In the genomic region with DNA sequence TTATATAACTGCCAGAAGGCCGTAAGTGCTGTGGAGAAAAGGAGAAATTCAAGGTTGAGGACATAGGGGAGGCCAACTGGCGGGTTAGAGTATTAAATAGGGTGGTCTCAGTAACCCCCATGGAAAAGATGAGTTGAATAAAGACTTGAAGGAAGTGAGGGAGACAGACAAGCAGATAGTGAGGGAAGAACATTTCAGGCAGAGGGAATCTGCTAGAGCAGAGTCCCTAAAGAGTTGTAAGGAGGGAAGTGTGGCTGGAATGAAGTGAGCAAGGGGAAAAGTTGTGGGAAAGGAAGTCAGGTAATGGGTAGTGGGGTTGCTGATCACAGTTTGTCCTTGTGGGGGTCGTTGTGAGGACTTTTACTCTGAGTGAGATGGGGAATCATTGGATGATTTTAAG, we compare ENCODE assay signal across 8 cellular contexts. TPM values are rescaled to one million over a fixed set of nuclear protein-coding genes. Genes with fewer than 3 reads are reported as not detected.
DNase-seq lines count a peak whose midpoint lies in the region; ATAC-seq and TF ChIP-seq lines count a peak whose summit lies in the region.

No MANE protein-coding gene starts in this region.

- H2AFZ ChIP-seq in H9 (ENCODE audit: low read length): no peak overlapping the region

- ATAC-seq in GM21737 (IDR thresholded peaks at IDR 0.05; ENCODE audit: unreplicated experiment): no peak

- intact Hi-C loops in activated CD4-positive, alpha-beta memory T cell treated with anti-CD3 and anti-CD28 coated beads for 36 hours (cut with micrococcal nuclease): loop anchor here (1.0 to 5.0 kb wide), 3 partner anchors 61 to 96 kb away; partner anchors contain the start of genes RGL2, TAPBP and ZBTB9

- H3K4me3 ChIP-seq in AG09309 (ENCODE audit: control insufficient read depth, low read depth, low read length) (peak overlapping the region; percentile 90), iPS-18c (ENCODE audit: insufficient read depth, low read depth, low read length) (peak overlapping the region; percentile 94; the same call in 1 of the 2 replicates)

- no peak overlapping the region for H2BK120ac ChIP-seq in H9 (ENCODE audit: low read depth, low read length, poor library complexity, severe bottlenecking)

- WGBS in H9 (ENCODE audit: extremely low coverage, insufficient read length, low lambda C conversion rate): no CpG with 5 or more reads among the region's 3 CpGs

- peaks cover 10% of the 10 kb centered on the region for H3K23me2 ChIP-seq in H9 (ENCODE audit: insufficient read length, low read depth, low read length, poor library complexity, severe bottlenecking)

- H3K9me3 ChIP-seq in H9 (ENCODE audit: control insufficient read depth, low read depth, low read length): no peaks in the 10 kb centered on the region
- H3K9me3 ChIP-seq in iPS-18c (ENCODE audit: control insufficient read depth, insufficient read depth, low read length): no peaks in the 10 kb centered on the region

- H3K4ac ChIP-seq in H9 (ENCODE audit: low read depth, low read length): no peak overlapping the region

- H3K79me1 ChIP-seq in H9 (ENCODE audit: insufficient read depth, low read depth, low read length, poor library complexity, severe bottlenecking): peaks cover 8% of the 10 kb centered on the region

- peaks cover 13 to 22% (median 19%) of the 10 kb centered on the region in 3 experiments; a peak in 6 of 7 replicates for H3K36me3 Mint-ChIP-seq in H9 (ENCODE audit: insufficient read depth in 1 of 3, low read depth in 3 of 3)
- peaks cover 32% of the 10 kb centered on the region for H3K36me3 Mint-ChIP-seq in activated CD4-positive, alpha-beta memory T cell treated with anti-CD3 and anti-CD28 coated beads for 36 hours

- CTCF ChIA-PET in activated CD4-positive, alpha-beta memory T cell treated with anti-CD3 and anti-CD28 coated beads for 36 hours (lab: Charles Lee): interaction anchor here (1.3 kb wide), 1 partner anchor 75 kb away, joined by 4 read pairs; the partner anchor contains the start of gene ZBTB22

- H3K27me3 Mint-ChIP-seq in H9 (ENCODE audit: low read depth): no peaks in the 10 kb centered on the region
- H3K27me3 Mint-ChIP-seq in activated CD4-positive, alpha-beta memory T cell treated with anti-CD3 and anti-CD28 coated beads for 36 hours: no peaks in the 10 kb centered on the region

- peaks cover 2% of the 10 kb centered on the region; the same call in 1 of the 2 replicates for H3K4me1 ChIP-seq in H9 (ENCODE audit: insufficient read depth, low read length)

- no peak overlapping the region for H3K27ac ChIP-seq in H9 (ENCODE audit: insufficient read length, low read depth, low read length)

- no peak overlapping the region for H4K91ac ChIP-seq in H9 (ENCODE audit: insufficient read length, low read depth, low read length)

- H3K18ac ChIP-seq in H9 (ENCODE audit: insufficient read length, low read depth, low read length): no peak overlapping the region

- peak overlapping the region in 1 of 3 experiments; percentile 77; a peak in 4 of 7 replicates for H3K27ac Mint-ChIP-seq in H9
- peak overlapping the region; percentile 95 for H3K27ac Mint-ChIP-seq in activated CD4-positive, alpha-beta memory T cell treated with anti-CD3 and anti-CD28 coated beads for 36 hours

- H2BK15ac ChIP-seq in H9 (ENCODE audit: low read depth, low read length): no peak overlapping the region

- no peak overlapping the region for H4K8ac ChIP-seq in H9 (replicated peaks; ENCODE audit: insufficient read length, low read depth, low read length)

- H3K4me2 ChIP-seq in H9 (ENCODE audit: insufficient read depth, insufficient read length, low read length): peak overlapping the region; percentile 88

- H2AK5ac ChIP-seq in H9 (ENCODE audit: insufficient read length, low read length): no peak overlapping the region

- no peak overlapping the region for H4K5ac ChIP-seq in H9 (ENCODE audit: insufficient read length, low read depth, low read length)

- H3K4me1 Mint-ChIP-seq in H9: peaks cover 34 to 36% of the 10 kb centered on the region in 2 experiments
- H3K4me1 Mint-ChIP-seq in activated CD4-positive, alpha-beta memory T cell treated with anti-CD3 and anti-CD28 coated beads for 36 hours (ENCODE audit: low read depth): peaks cover 38% of the 10 kb centered on the region

- no peak overlapping the region for H2BK5ac ChIP-seq in H9 (ENCODE audit: insufficient read length, low read length)

- no peak overlapping the region for H3K14ac ChIP-seq in H9 (ENCODE audit: insufficient read depth, low read length)

- H3T11ph ChIP-seq in H9 (ENCODE audit: low read length): no peak overlapping the region

- H3K4me3 Mint-ChIP-seq in H9: peak overlapping the region; percentile 94
- H3K4me3 Mint-ChIP-seq in activated CD4-positive, alpha-beta memory T cell treated with anti-CD3 and anti-CD28 coated beads for 36 hours: peak overlapping the region; percentile 94

- DNase-seq in AG09309 (ENCODE audit: low read depth): no peak
- no peak for DNase-seq in H9
- no peak for DNase-seq in activated CD4-positive, alpha-beta memory T cell treated with anti-CD3 and anti-CD28 coated beads for 36 hours
- DNase-seq in NOMO-1 treated with dmso at 0.1 percent for 144 hours (lab: John Stamatoyannopoulos, UW; ENCODE audit: unreplicated experiment): no peak
- DNase-seq in NCI-H2029 (lab: John Stamatoyannopoulos, UW): no peak
- DNase-seq in cerebellar cortex (ENCODE audit: low spot score): no peak

- no peak overlapping the region for H3K56ac ChIP-seq in H9 (ENCODE audit: insufficient read length, low read depth, low read length)

- H3K9ac ChIP-seq in H9 (ENCODE audit: extremely low read depth, insufficient read length, low read length): peak overlapping the region; percentile 84

- H3K23ac ChIP-seq in H9 (ENCODE audit: insufficient read length, low read depth, low read length): no peak overlapping the region

- H2BK20ac ChIP-seq in H9 (ENCODE audit: low read depth, low read length, poor library complexity, severe bottlenecking): no peak overlapping the region

- H4K20me1 ChIP-seq in H9 (ENCODE audit: control insufficient read depth, insufficient read depth, insufficient read length): no peaks in the 10 kb centered on the region

- H3K27me3 ChIP-seq in H9 (ENCODE audit: insufficient read depth, low read length): no peaks in the 10 kb centered on the region

- no peak for TF ChIP-seq CTCF in AG09309 (IDR thresholded peaks at IDR 0.05; ENCODE audit: control insufficient read depth, insufficient read depth, low read depth, low read length, missing control alignments)
- TF ChIP-seq CTCF in H9 (conservative IDR thresholded peaks at IDR 0.05): no peak

- POLR2A ChIA-PET in activated CD4-positive, alpha-beta memory T cell treated with anti-CD3 and anti-CD28 coated beads for 36 hours (lab: Charles Lee): interaction anchor here (1.0 to 3.5 kb wide), 4 partner anchors 17 to 144 kb away, joined by 3 to 16 read pairs (median 6); partner anchors contain the start of gene PHF1

- peaks cover 39% of the 10 kb centered on the region for H3K79me2 ChIP-seq in H9 (ENCODE audit: insufficient read depth, low read length)

- no peak overlapping the region for H2BK12ac ChIP-seq in H9 (ENCODE audit: insufficient read length, low read depth, low read length)

- H3K9me3 Mint-ChIP-seq in H9: no peaks in the 10 kb centered on the region
- H3K9me3 Mint-ChIP-seq in activated CD4-positive, alpha-beta memory T cell treated with anti-CD3 and anti-CD28 coated beads for 36 hours: no peaks in the 10 kb centered on the region

RNA-seq across cellular contexts. Expression of gene KIFC1, which starts 1.4 kb away (rescaled TPM):
- 73.1 and 73.8 TPM in 2 replicates for total RNA-seq in H9 (2021)
- 100 to 1,000 TPM in 1 of 2 experiments, 10 to 100 TPM in 1; 94.6 to 103 TPM for total RNA-seq in activated CD4-positive, alpha-beta memory T cell treated with anti-CD3 and anti-CD28 coated beads for 36 hours

RNA-seq across cellular contexts. Expression of gene PHF1, which starts 17.8 kb away (rescaled TPM):
- 49.8 and 56.8 TPM in 2 replicates for total RNA-seq in H9 (2021)
- total RNA-seq in activated CD4-positive, alpha-beta memory T cell treated with anti-CD3 and anti-CD28 coated beads for 36 hours: 10 to 100 TPM; 32.4 to 42.3 TPM

RNA-seq across cellular contexts. Expression of gene CUTA, which starts 24.9 kb away (rescaled TPM):
- total RNA-seq in H9 (2021): 257 and 264 TPM in 2 replicates
- total RNA-seq in activated CD4-positive, alpha-beta memory T cell treated with anti-CD3 and anti-CD28 coated beads for 36 hours: 100 to 1,000 TPM; 190 to 198 TPM

RNA-seq across cellular contexts. Expression of gene SYNGAP1, which starts 26.9 kb away (rescaled TPM):
- total RNA-seq in H9 (2021): 111 and 121 TPM in 2 replicates
- 10 to 100 TPM; 34.3 to 35.8 TPM for total RNA-seq in activated CD4-positive, alpha-beta memory T cell treated with anti-CD3 and anti-CD28 coated beads for 36 hours
